In the genomic region with DNA sequence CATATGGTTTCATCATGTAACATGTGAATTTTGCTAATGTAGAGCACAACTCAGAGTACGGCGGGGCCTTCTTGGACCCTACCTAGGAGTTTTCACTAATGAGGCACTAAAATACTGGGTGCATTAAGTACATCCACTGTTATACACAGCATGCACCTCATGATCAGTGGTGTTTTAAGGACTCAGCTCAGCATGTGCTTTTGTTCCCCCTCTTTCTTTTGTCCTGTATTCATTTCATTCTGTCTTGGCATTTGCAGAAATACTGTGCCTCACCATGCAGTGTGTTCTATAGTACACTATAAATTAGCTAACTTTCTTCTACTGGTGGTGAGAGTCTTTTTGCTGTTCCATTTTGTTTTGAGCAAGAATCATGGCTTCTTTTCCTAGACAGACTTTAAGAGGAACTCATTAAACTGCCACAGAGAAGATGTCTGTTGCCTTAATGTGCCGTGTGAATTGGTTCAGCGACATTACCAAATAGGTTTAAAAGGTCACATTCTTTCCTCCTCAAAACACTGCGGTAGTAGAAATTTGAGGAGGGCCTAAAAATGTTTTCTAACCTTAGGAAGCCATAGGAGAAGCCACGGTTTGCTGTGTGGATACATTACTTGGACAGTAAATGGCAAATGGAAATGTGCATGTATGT, we compare ENCODE assay signal across 25 cellular contexts.
DNase-seq lines count a peak whose midpoint lies in the region; FAIRE-seq and TF ChIP-seq lines count a peak whose summit lies in the region.
"Had no signal": no experiment of that assay in that cellular context is flagged by ENCODE, and none has a peak within 500 bp of the region (broad histone marks: within the 10 kb centered on the region; RNA-seq: fewer than 3 reads in every experiment).

No MANE protein-coding gene starts in this region.

- CTCF ChIA-PET in HEK293 (lab: Yijun Ruan, JAX) = interaction anchor here (0.6 to 1.4 kb wide), 3 partner anchors 58 to 336 kb away, joined by 3 to 4 read pairs (median 3); no protein-coding TSS in a partner anchor

- H3K4me3 ChIP-seq in HEK293 (ENCODE audit: low read depth, low read length) (no peak overlapping the region), parathyroid adenoma (ENCODE audit: low read depth, low read length) (no peak overlapping the region), esophagus muscularis mucosa (no peak overlapping the region)
- H3K4me3 ChIP-seq: A549, K562, MG63 had no signal

- no peak overlapping the region for H3K27ac ChIP-seq in HEK293 (ENCODE audit: extremely low read depth, low read depth, low read length)
- peak overlapping the region; percentile 42 for H3K27ac ChIP-seq in parathyroid adenoma
- no peak overlapping the region for H3K27ac ChIP-seq in esophagus muscularis mucosa (replicated peaks in 1 of 4)
- H3K27ac ChIP-seq: A549, HL-60 had no signal

- peaks cover 56% of the 10 kb centered on the region for H3K79me2 ChIP-seq in parathyroid adenoma

- no peaks in the 10 kb centered on the region for H3K27me3 ChIP-seq in parathyroid adenoma (ENCODE audit: control insufficient read depth, insufficient read depth, low read length)
- H3K27me3 ChIP-seq in esophagus muscularis mucosa = no peaks in the 10 kb centered on the region
- H3K27me3 ChIP-seq: BE2C, MG63 had no signal

- TF ChIP-seq CTCF in HEK293 (tag by site-specific recombination; IDR thresholded peaks at IDR 0.05) (no peak), parathyroid adenoma (IDR thresholded peaks at IDR 0.05) (no peak), esophagus muscularis mucosa (IDR thresholded peaks at IDR 0.05) (no peak)

- peak; percentile 62 for DNase-seq in NOMO-1 treated with DMSO at 0.1 percent for 48 hours (lab: John Stamatoyannopoulos, UW; ENCODE audit: unreplicated experiment)
- peak; percentile 74 for DNase-seq in left kidney (ENCODE audit: low read depth, low spot score)
- no peak for DNase-seq in esophagus muscularis mucosa (ENCODE audit: extremely low spot score)
- DNase-seq in islet precursor cell = no peak
- DNase-seq in NCI-H524 treated with DMSO at 0.1 percent for 48 hours (lab: John Stamatoyannopoulos, UW) = no peak
- DNase-seq in frontal cortex (ENCODE audit: low spot score in 2 of 2) = no peak
- DNase-seq: BE2C, EL, GF-D8, H7, MG63, NCI-H1092 treated with DMSO at 0.1 percent for 48 hours, NCI-H1436 treated with DMSO at 0.1 percent for 48 hours, NCI-H1930, NCI-H226, NCI-H510A treated with DMSO at 0.1 percent for 48 hours, NCI-H82, Right ventricle myocardium superior had no signal

- H3K4me1 ChIP-seq in HEK293 (ENCODE audit: control insufficient read depth, insufficient read depth, low read length) (peaks cover 6% of the 10 kb centered on the region), parathyroid adenoma (peaks cover 36% of the 10 kb centered on the region), esophagus muscularis mucosa (no peaks in the 10 kb centered on the region)
- H3K4me1 ChIP-seq: BE2C had no signal

- intact Hi-C loops in esophagus muscularis mucosa (cut with DNase I) = no loop called here

- H3K4me2 ChIP-seq in parathyroid adenoma (ENCODE audit: low read length) = no peak overlapping the region
- H3K4me2 ChIP-seq: A549 had no signal

- TF ChIP-seq EP300 in esophagus muscularis mucosa (IDR thresholded peaks at IDR 0.05) = no peak

- H3K36me3 ChIP-seq in HEK293 (ENCODE audit: control insufficient read depth in 2 of 2, insufficient read depth in 1 of 2, low read length in 2 of 2) = no peaks in the 10 kb centered on the region
- no peaks in the 10 kb centered on the region for H3K36me3 ChIP-seq in parathyroid adenoma (ENCODE audit: control insufficient read depth, insufficient read depth, low read length)
- H3K36me3 ChIP-seq in esophagus muscularis mucosa = no peaks in the 10 kb centered on the region
- H3K36me3 ChIP-seq: BE2C, MG63 had no signal

- H3K9me3 ChIP-seq in HEK293 (ENCODE audit: control insufficient read depth, insufficient read depth, low read depth, low read length) = no peaks in the 10 kb centered on the region
- H3K9me3 ChIP-seq in parathyroid adenoma (ENCODE audit: control insufficient read depth, low read length) = no peaks in the 10 kb centered on the region
- no peaks in the 10 kb centered on the region for H3K9me3 ChIP-seq in esophagus muscularis mucosa
- H3K9me3 ChIP-seq: A549, BE2C, MG63 had no signal

- no peak for TF ChIP-seq POLR2A in esophagus muscularis mucosa (IDR thresholded peaks at IDR 0.05; ENCODE audit: low read depth)

- POLR2A ChIA-PET in HEK293 (lab: Yijun Ruan, JAX) = no interaction called here

- WGBS in esophagus muscularis mucosa = 89% methylated on average over 6 of the region's 6 CpGs

- H3K9ac ChIP-seq in parathyroid adenoma = no peak overlapping the region

- H2AFZ ChIP-seq in parathyroid adenoma = peak overlapping the region; percentile 11

- FAIRE-seq in frontal cortex (lab: Jason Lieb, UNC) = no peak
- FAIRE-seq: A549, GM19239, HepG2, K562 had no signal

TF ChIP-seq in HEK293, 187 proteins besides CTCF, POLR2A, EP300 and RAD21:
- TF ChIP-seq ZNF214 (tag by site-specific recombination; IDR thresholded peaks at IDR 0.05; ENCODE audit: borderline replicate concordance) = no peak
- TF ChIP-seq, protein P1, sequence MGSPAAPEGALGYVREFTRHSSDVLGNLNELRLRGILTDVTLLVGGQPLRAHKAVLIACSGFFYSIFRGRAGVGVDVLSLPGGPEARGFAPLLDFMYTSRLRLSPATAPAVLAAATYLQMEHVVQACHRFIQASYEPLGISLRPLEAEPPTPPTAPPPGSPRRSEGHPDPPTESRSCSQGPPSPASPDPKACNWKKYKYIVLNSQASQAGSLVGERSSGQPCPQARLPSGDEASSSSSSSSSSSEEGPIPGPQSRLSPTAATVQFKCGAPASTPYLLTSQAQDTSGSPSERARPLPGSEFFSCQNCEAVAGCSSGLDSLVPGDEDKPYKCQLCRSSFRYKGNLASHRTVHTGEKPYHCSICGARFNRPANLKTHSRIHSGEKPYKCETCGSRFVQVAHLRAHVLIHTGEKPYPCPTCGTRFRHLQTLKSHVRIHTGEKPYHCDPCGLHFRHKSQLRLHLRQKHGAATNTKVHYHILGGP (tag by site-specific recombination; IDR thresholded peaks at IDR 0.05) = peak; percentile 55
- TF ChIP-seq ZNF292 (tag by site-specific recombination; IDR thresholded peaks at IDR 0.05; ENCODE audit: borderline replicate concordance, low read depth) = no peak

Comparison
In these comparisons a context has a peak if more than half of its experiments do, and no peak if none do; other contexts are left out.
1. DNase-seq: peak in NOMO-1 treated with DMSO at 0.1 percent for 48 hours (single experiment) and left kidney (single experiment); none in esophagus muscularis mucosa (single experiment), islet precursor cell (single experiment), NCI-H524 treated with DMSO at 0.1 percent for 48 hours (single experiment) and frontal cortex (0 of 2).